Comparison of ENCODE assay signal across 8 cellular contexts in genomic region chr3:24829011-24829581, GRCh38.
A peak's percentile ranks its signal among the peaks of the same experiment; 100 is the strongest.
DNase-seq lines count a peak whose midpoint lies in the region; ATAC-seq and TF ChIP-seq lines count a peak whose summit lies in the region.

No MANE protein-coding gene starts in this region.

- no peak overlapping the region for H3K27ac ChIP-seq in right cardiac atrium (ENCODE audit: low read length)

- H3K4me3 ChIP-seq in right cardiac atrium (ENCODE audit: low read length) (peak overlapping the region; percentile 48), retinal pigment epithelial cell (ENCODE audit: low read length) (peak overlapping the region; percentile 64)

- WGBS in right cardiac atrium = 5% methylated on average over 51 of the region's 51 CpGs

- intact Hi-C loops in right cardiac atrium (cut with DNase I) = no loop called here

- no peak for TF ChIP-seq CTCF in retinal pigment epithelial cell (conservative IDR thresholded peaks at IDR 0.05; ENCODE audit: low read depth, low read length)

- H3K4me1 ChIP-seq in right cardiac atrium (ENCODE audit: control insufficient read depth, insufficient read depth, low read length) = no peaks in the 10 kb centered on the region

- peak; percentile 2 for DNase-seq in NCI-H1694 (lab: John Stamatoyannopoulos, UW)
- DNase-seq in NCI-H1694 treated with DMSO at 0.1 percent for 48 hours (lab: John Stamatoyannopoulos, UW) = no peak
- DNase-seq in SK-N-DZ (ENCODE audit: low spot score) = peak; percentile 74
- peak; percentile 53 to 81 (median 80) for DNase-seq in right cardiac atrium
- DNase-seq in retinal pigment epithelial cell (ENCODE audit: low read depth) = no peak
- DNase-seq in activated naive CD4-positive, alpha-beta T cell treated with Interleukin-2 at 50 U/mL for 16 hours = no peak
- no peak for DNase-seq in NK-92 treated with Interleukin-12 subunit alpha and Interleukin-12 subunit beta, amount 100 ng/mL, for 24 hours (lab: John Stamatoyannopoulos, UW)
- DNase-seq in HPDE6-E6E7 (ENCODE audit: extremely low spot score) = no peak

- H3K27me3 ChIP-seq in right cardiac atrium (ENCODE audit: control insufficient read depth, insufficient read depth) = no peaks in the 10 kb centered on the region

- H3K9me3 ChIP-seq in right cardiac atrium (ENCODE audit: control insufficient read depth, low read length) = no peaks in the 10 kb centered on the region

- peak; percentile 93 to 97 for ATAC-seq in right cardiac atrium

Comparison
In these comparisons a context has a peak if more than half of its experiments do, and no peak if none do; other contexts are left out.
1. DNase-seq: peak in NCI-H1694 (single experiment), SK-N-DZ (single experiment) and right cardiac atrium (3 of 3); none in NCI-H1694 treated with DMSO at 0.1 percent for 48 hours (single experiment), retinal pigment epithelial cell (single experiment), activated naive CD4-positive, alpha-beta T cell treated with Interleukin-2 at 50 U/mL for 16 hours (single experiment), NK-92 treated with Interleukin-12 subunit alpha and Interleukin-12 subunit beta, amount 100 ng/mL, for 24 hours (single experiment) and HPDE6-E6E7 (single experiment).